ENCODE assay signal across 22 cellular contexts in genomic region chr12:19192709-19193108, GRCh38.
"Had no signal": no experiment of that assay in that cellular context is flagged by ENCODE, and none has a peak within 500 bp of the region (broad histone marks: within the 10 kb centered on the region; RNA-seq: fewer than 3 reads in every experiment).

No MANE protein-coding gene starts in this region.

- FAIRE-seq: islet of Langerhans had no signal

- H3K9me3 ChIP-seq: breast epithelium, lower lobe of right lung, sigmoid colon, spleen, testis, vagina had no signal

- H3K4me3 ChIP-seq: breast epithelium, coronary artery, lower lobe of right lung, sigmoid colon, spleen, testis, vagina had no signal

- ATAC-seq: foreskin keratinocyte, lower lobe of right lung had no signal

- DNase-seq: activated CD4-positive, alpha-beta memory T cell treated with anti-CD3 and anti-CD28 coated beads for 36 hours; activated CD4-positive, alpha-beta T cell treated with anti-CD3 and anti-CD28 coated beads for 4 hours; activated CD4-positive, CD25-positive, alpha-beta regulatory T cell; activated naive CD4-positive, alpha-beta T cell treated with Interleukin-2 at 50 U/mL for 16 hours; activated naive CD8-positive, alpha-beta T cell treated with anti-CD3 and anti-CD28 coated beads for 36 hours; activated T-cell treated with anti-CD3 and anti-CD28 coated beads, Interleukin-2, amount 50 U/mL, for 48 hours; amniotic stem cell; cerebellar nuclear complex; foreskin keratinocyte; lower lobe of right lung; naive B cell; occipital lobe; sigmoid colon; spleen; stimulated activated CD4-positive, alpha-beta T cell treated with anti-CD3 and anti-CD28 coated beads, Interleukin-4, amount 100 ng/mL, for 1 hour; stimulated activated naive CD4-positive, alpha-beta T cell; T1000; testis had no signal

- H3K27ac ChIP-seq: breast epithelium, coronary artery, foreskin keratinocyte, lower lobe of right lung, sigmoid colon, spleen, testis, vagina had no signal

- H3K27me3 ChIP-seq: breast epithelium, foreskin keratinocyte, sigmoid colon, spleen, testis, vagina had no signal

- H3K36me3 ChIP-seq: breast epithelium, lower lobe of right lung, sigmoid colon, spleen, vagina had no signal
